In the genomic region with DNA sequence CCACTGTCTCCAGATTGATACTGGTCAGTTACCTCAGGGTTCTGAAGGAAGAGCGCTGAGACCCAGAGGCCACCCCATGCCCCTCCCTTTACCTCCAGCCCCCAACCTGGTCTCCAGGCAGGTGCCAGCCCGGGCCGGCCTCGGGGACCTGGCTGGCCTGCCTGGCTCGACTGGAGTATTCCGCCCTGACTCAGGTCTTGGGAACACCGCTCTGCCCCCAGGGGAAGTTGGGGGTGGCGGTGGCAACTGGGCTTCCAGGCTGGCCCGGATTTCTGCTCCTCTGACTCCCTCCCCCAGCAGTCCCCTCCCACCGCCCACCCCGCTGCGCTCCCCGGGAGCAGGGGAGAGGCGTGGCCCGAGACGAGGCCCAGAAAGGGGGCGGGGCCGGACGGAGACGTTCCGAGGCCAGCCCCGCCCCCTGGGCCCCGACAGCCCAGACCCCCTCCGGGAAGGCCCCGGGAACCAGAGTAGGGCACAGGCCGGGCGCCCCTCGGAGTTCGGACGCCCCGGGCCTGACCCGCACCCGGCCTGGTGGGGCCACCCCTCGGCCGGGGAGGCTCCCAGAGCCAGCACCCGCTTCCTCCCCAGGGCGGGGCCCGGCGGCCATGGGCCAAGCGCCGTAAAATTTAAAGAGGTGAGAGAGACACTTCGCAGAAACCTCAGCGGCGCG, we compare ENCODE assay signal across 8 cellular contexts.
A peak's percentile ranks its signal among the peaks of the same experiment; 100 is the strongest.
DNase-seq lines count a peak whose midpoint lies in the region; ATAC-seq and TF ChIP-seq lines count a peak whose summit lies in the region.

No MANE protein-coding gene starts in this region.

- peak overlapping the region; percentile 84 to 91 (median 89) for H3K4me3 Mint-ChIP-seq in CD8-positive, alpha-beta memory T cell

- peak overlapping the region; percentile 83 for H3K4me3 ChIP-seq in CD8-positive, alpha-beta memory T cell (ENCODE audit: low read length)
- H3K4me3 ChIP-seq in SK-N-SH (ENCODE audit: low read depth in 2 of 2, low read length in 1 of 2) (peak overlapping the region; percentile 52 to 54; a peak in 3 of 4 replicates), heart right ventricle (peak overlapping the region; percentile 19 to 80 (median 67))

- no peaks in the 10 kb centered on the region for H3K9me2 ChIP-seq in SK-N-SH

- no peaks in the 10 kb centered on the region for H3K79me2 ChIP-seq in SK-N-SH (ENCODE audit: insufficient read depth)

- peak; percentile 83 to 93 (median 88) for DNase-seq in CD8-positive, alpha-beta memory T cell
- DNase-seq in HT1080 (ENCODE audit: low read depth) (peak; percentile 39), SK-N-SH (peak; percentile 86), heart right ventricle (peak; percentile 76 to 83), retina (peak; percentile 42), DMS79 (lab: John Stamatoyannopoulos, UW) (no peak)
- peak; percentile 94 for DNase-seq in activated naive CD4-positive, alpha-beta T cell treated with anti-CD3 and anti-CD28 coated beads, Interleukin-2, amount 50 U/mL, for 16 hours

- peak overlapping the region; percentile 67 for H3K4me2 ChIP-seq in SK-N-SH

- no peaks in the 10 kb centered on the region for H3K9me3 ChIP-seq in CD8-positive, alpha-beta memory T cell (ENCODE audit: low read length)
- no peaks in the 10 kb centered on the region for H3K9me3 ChIP-seq in SK-N-SH
- no peaks in the 10 kb centered on the region for H3K9me3 ChIP-seq in heart right ventricle

- peak overlapping the region; percentile 96 for H3K27ac ChIP-seq in CD8-positive, alpha-beta memory T cell (ENCODE audit: low read depth, low read length)
- H3K27ac ChIP-seq in SK-N-SH (ENCODE audit: low read depth in 2 of 2, low read length in 1 of 2), result peak overlapping the region in 1 of 2 experiments; percentile 94; a peak in 2 of 4 replicates
- H3K27ac ChIP-seq in heart right ventricle, result peak overlapping the region in 9 of 10 donors; percentile 2 to 94 (median 63)

- CTCF ChIA-PET in CD8-positive, alpha-beta memory T cell (lab: Charles Lee), result interaction anchor here (1.3 to 1.7 kb wide), 2 partner anchors 12 to 14 kb away, joined by 4 read pairs; no protein-coding TSS in a partner anchor
- CTCF ChIA-PET in SK-N-SH (lab: Yijun Ruan, JAX), result interaction anchor here (1.0 to 6.2 kb wide), 4 partner anchors 16 to 78 kb away, joined by 5 to 66 read pairs (median 14); no protein-coding TSS in a partner anchor

- H3K9me3 Mint-ChIP-seq in CD8-positive, alpha-beta memory T cell, result no peaks in the 10 kb centered on the region

- TF ChIP-seq EP300 in SK-N-SH (IDR thresholded peaks at IDR 0.05; ENCODE audit: borderline replicate concordance in 1 of 2, low read depth in 1 of 2, low read length in 1 of 2), result no peak

- peak overlapping the region; percentile 95 to 100 (median 99) for H3K27ac Mint-ChIP-seq in CD8-positive, alpha-beta memory T cell

- H3K27me3 ChIP-seq in CD8-positive, alpha-beta memory T cell (ENCODE audit: insufficient read depth, low read length, poor library complexity, severe bottlenecking), result no peaks in the 10 kb centered on the region
- H3K27me3 ChIP-seq in SK-N-SH (ENCODE audit: insufficient read depth) (peaks cover 12% of the 10 kb centered on the region; the same call in 1 of the 2 replicates), heart right ventricle (peaks cover 0 to 68% (median 33%) of the 10 kb centered on the region in 7 donors)

- no peak for TF ChIP-seq CTCF in SK-N-SH (IDR thresholded peaks at IDR 0.05)
- no peak for TF ChIP-seq CTCF in heart right ventricle (IDR thresholded peaks at IDR 0.05)

- no peaks in the 10 kb centered on the region for H3F3A ChIP-seq in SK-N-SH (replicated peaks; ENCODE audit: insufficient read depth)

- H4K20me1 ChIP-seq in SK-N-SH (ENCODE audit: insufficient read depth), result no peaks in the 10 kb centered on the region

- WGBS in SK-N-SH (ENCODE audit: low lambda C conversion rate), result 26% methylated on average over 6 of the region's 45 CpGs
- whole genome bisulfite sequencing in heart right ventricle, 2 donors, result 3% methylated on average over 42 to 44 of the region's 45 CpGs

- peaks cover 44% of the 10 kb centered on the region for H3K4me1 ChIP-seq in CD8-positive, alpha-beta memory T cell (ENCODE audit: insufficient read depth, low read length)
- peaks cover 10 to 34% of the 10 kb centered on the region in 2 experiments; a peak in 2 of 4 replicates for H3K4me1 ChIP-seq in SK-N-SH (ENCODE audit: control insufficient read depth in 1 of 2, insufficient read depth in 2 of 2, low read depth in 1 of 2, low read length in 1 of 2)
- H3K4me1 ChIP-seq in heart right ventricle, result peaks cover 0 to 47% (median 15%) of the 10 kb centered on the region in 9 donors

- intact Hi-C loops in heart right ventricle (cut with DNase I), result no loop called here

- H3K36me3 Mint-ChIP-seq in CD8-positive, alpha-beta memory T cell, result peaks cover 0 to 5% (median 0%) of the 10 kb centered on the region in 3 donors

- peaks cover 43 to 51% (median 47%) of the 10 kb centered on the region in 3 donors for H3K4me1 Mint-ChIP-seq in CD8-positive, alpha-beta memory T cell

- H3K9ac ChIP-seq in SK-N-SH, result peak overlapping the region; percentile 47; the same call in 1 of the 2 replicates

- no peaks in the 10 kb centered on the region for H3K36me3 ChIP-seq in CD8-positive, alpha-beta memory T cell (ENCODE audit: insufficient read depth, low read length)
- H3K36me3 ChIP-seq in SK-N-SH (replicated peaks in 1 of 2; ENCODE audit: control insufficient read depth in 1 of 2, insufficient read depth in 2 of 2, low read length in 1 of 2), result no peaks in the 10 kb centered on the region
- H3K36me3 ChIP-seq in heart right ventricle, result no peaks in the 10 kb centered on the region

- H2AFZ ChIP-seq in SK-N-SH (ENCODE audit: low read depth), result peak overlapping the region; percentile 79; the same call in 1 of the 2 replicates

- POLR2A ChIA-PET in CD8-positive, alpha-beta memory T cell (lab: Charles Lee), result interaction anchor here (1.8 to 2.2 kb wide), 2 partner anchors 11 to 16 kb away, joined by 11 to 14 read pairs; no protein-coding TSS in a partner anchor
- POLR2A ChIA-PET in SK-N-SH (lab: Yijun Ruan, JAX), result no interaction called here

- H3K27me3 Mint-ChIP-seq in CD8-positive, alpha-beta memory T cell, result no peaks in the 10 kb centered on the region

- ATAC-seq in GM19467 (IDR thresholded peaks at IDR 0.05; ENCODE audit: unreplicated experiment), result peak; percentile 70
- peak; percentile 86 to 93 (median 90) for ATAC-seq in heart right ventricle

- no peak for TF ChIP-seq RAD21 in SK-N-SH (IDR thresholded peaks at IDR 0.05; ENCODE audit: low read length)

TF ChIP-seq in SK-N-SH, 30 proteins besides CTCF, POLR2A, EP300 and RAD21 (continues in another document):
- TF ChIP-seq EZH2phosphoT487 (IDR thresholded peaks at IDR 0.05; ENCODE audit: borderline replicate concordance, low read depth) (no peak), TAF1 (IDR thresholded peaks at IDR 0.05; ENCODE audit: borderline replicate concordance, low read depth, low read length) (no peak), NFIC (IDR thresholded peaks at IDR 0.05; ENCODE audit: borderline replicate concordance) (no peak), TEAD4 (IDR thresholded peaks at IDR 0.05; ENCODE audit: borderline replicate concordance, insufficient read depth) (no peak), RFX5 (IDR thresholded peaks at IDR 0.05; ENCODE audit: low read length) (no peak), MEF2A (IDR thresholded peaks at IDR 0.05; ENCODE audit: borderline replicate concordance, low read depth) (no peak), CHD2 (IDR thresholded peaks at IDR 0.05; ENCODE audit: low read length, partially characterized antibody) (no peak), GABPA (IDR thresholded peaks at IDR 0.05; ENCODE audit: low read depth) (no peak)
- TF ChIP-seq, protein P1, sequence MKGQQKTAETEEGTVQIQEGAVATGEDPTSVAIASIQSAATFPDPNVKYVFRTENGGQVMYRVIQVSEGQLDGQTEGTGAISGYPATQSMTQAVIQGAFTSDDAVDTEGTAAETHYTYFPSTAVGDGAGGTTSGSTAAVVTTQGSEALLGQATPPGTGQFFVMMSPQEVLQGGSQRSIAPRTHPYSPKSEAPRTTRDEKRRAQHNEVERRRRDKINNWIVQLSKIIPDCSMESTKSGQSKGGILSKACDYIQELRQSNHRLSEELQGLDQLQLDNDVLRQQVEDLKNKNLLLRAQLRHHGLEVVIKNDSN (IDR thresholded peaks at IDR 0.05; ENCODE audit: borderline replicate concordance, low read depth), result no peak
- TF ChIP-seq, protein P2, sequence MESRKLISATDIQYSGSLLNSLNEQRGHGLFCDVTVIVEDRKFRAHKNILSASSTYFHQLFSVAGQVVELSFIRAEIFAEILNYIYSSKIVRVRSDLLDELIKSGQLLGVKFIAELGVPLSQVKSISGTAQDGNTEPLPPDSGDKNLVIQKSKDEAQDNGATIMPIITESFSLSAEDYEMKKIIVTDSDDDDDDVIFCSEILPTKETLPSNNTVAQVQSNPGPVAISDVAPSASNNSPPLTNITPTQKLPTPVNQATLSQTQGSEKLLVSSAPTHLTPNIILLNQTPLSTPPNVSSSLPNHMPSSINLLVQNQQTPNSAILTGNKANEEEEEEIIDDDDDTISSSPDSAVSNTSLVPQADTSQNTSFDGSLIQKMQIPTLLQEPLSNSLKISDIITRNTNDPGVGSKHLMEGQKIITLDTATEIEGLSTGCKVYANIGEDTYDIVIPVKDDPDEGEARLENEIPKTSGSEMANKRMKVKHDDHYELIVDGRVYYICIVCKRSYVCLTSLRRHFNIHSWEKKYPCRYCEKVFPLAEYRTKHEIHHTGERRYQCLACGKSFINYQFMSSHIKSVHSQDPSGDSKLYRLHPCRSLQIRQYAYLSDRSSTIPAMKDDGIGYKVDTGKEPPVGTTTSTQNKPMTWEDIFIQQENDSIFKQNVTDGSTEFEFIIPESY (IDR thresholded peaks at IDR 0.05; ENCODE audit: borderline replicate concordance, low read depth), result no peak
